Comparison of ENCODE assay signal across 12 cellular contexts in genomic region chr22:40220316-40221054, GRCh38. TPM values are rescaled to one million over a fixed set of nuclear protein-coding genes. Genes with fewer than 3 reads are reported as not detected.
A peak's percentile ranks its signal among the peaks of the same experiment; 100 is the strongest.
DNase-seq lines count a peak whose midpoint lies in the region; ATAC-seq and TF ChIP-seq lines count a peak whose summit lies in the region.
"Had no signal": no experiment of that assay in that cellular context is flagged by ENCODE, and none has a peak within 500 bp of the region (broad histone marks: within the 10 kb centered on the region; RNA-seq: fewer than 3 reads in every experiment).

No MANE protein-coding gene starts in this region.

- H3K79me2 ChIP-seq in hepatocyte (peaks cover 93% of the 10 kb centered on the region), SK-N-SH (ENCODE audit: insufficient read depth) (peaks cover 50% of the 10 kb centered on the region)

- peak overlapping the region in 4 of 5 experiments; percentile 73 to 87 (median 80) for H3K27ac Mint-ChIP-seq in brain
- H3K27ac Mint-ChIP-seq: activated naive CD4-positive, alpha-beta T cell treated with anti-CD3 and anti-CD28 coated beads for 36 hours had no signal

- no peaks in the 10 kb centered on the region for H3K9me3 ChIP-seq in HUES64 (ENCODE audit: insufficient read depth, low read depth, low read length)
- H3K9me3 ChIP-seq in hepatocyte (ENCODE audit: low read depth) = no peaks in the 10 kb centered on the region
- no peaks in the 10 kb centered on the region for H3K9me3 ChIP-seq in spleen
- no peaks in the 10 kb centered on the region for H3K9me3 ChIP-seq in SK-N-SH

- H3K4me3 ChIP-seq in HUES64 (ENCODE audit: low read length) (no peak overlapping the region), hepatocyte (no peak overlapping the region), spleen (no peak overlapping the region), SK-N-SH (ENCODE audit: low read depth in 2 of 2, low read length in 1 of 2) (no peak overlapping the region)

- H3K27me3 ChIP-seq in HUES64 (ENCODE audit: insufficient read depth, low read length) (no peaks in the 10 kb centered on the region), hepatocyte (no peaks in the 10 kb centered on the region), spleen (replicated peaks in 1 of 7) (no peaks in the 10 kb centered on the region), SK-N-SH (ENCODE audit: insufficient read depth) (no peaks in the 10 kb centered on the region)

- H3K36me3 ChIP-seq in HUES64 (ENCODE audit: insufficient read depth, low read length) (no peaks in the 10 kb centered on the region), hepatocyte (replicated peaks; ENCODE audit: insufficient read depth, low read depth) (no peaks in the 10 kb centered on the region), spleen (peaks cover 0 to 6% (median 0%) of the 10 kb centered on the region in 6 donors), SK-N-SH (replicated peaks in 1 of 2; ENCODE audit: control insufficient read depth in 1 of 2, insufficient read depth in 2 of 2, low read length in 1 of 2) (no peaks in the 10 kb centered on the region)

- no peak overlapping the region for H2AFZ ChIP-seq in hepatocyte
- no peak overlapping the region for H2AFZ ChIP-seq in SK-N-SH (ENCODE audit: low read depth)

- H3K4me3 Mint-ChIP-seq in brain = peak overlapping the region in 3 of 5 experiments; percentile 41 to 71 (median 50)
- H3K4me3 Mint-ChIP-seq: activated naive CD4-positive, alpha-beta T cell treated with anti-CD3 and anti-CD28 coated beads for 36 hours had no signal

- H3K36me3 Mint-ChIP-seq in brain = peaks cover 63% of the 10 kb centered on the region

- CTCF ChIA-PET in SK-N-SH (lab: Yijun Ruan, JAX) = interaction anchor here (0.7 to 1.1 kb wide), 2 partner anchors 854 to 1047 kb away, joined by 3 read pairs; no protein-coding TSS in a partner anchor

- peaks cover 4% of the 10 kb centered on the region for H3K27me3 Mint-ChIP-seq in brain

- H3K4me1 Mint-ChIP-seq in brain = peaks cover 83% of the 10 kb centered on the region

- TF ChIP-seq RAD21 in SK-N-SH (IDR thresholded peaks at IDR 0.05; ENCODE audit: low read length) = no peak

- in situ Hi-C loops in G401 (cut with HindIII; ENCODE audit: low sequenced_read_pairs) = no loop called here

- H3K9me3 Mint-ChIP-seq in brain = peaks cover 0 to 5% (median 0%) of the 10 kb centered on the region in 5 experiments
- H3K9me3 Mint-ChIP-seq: activated naive CD4-positive, alpha-beta T cell treated with anti-CD3 and anti-CD28 coated beads for 36 hours had no signal

- peaks cover 72% of the 10 kb centered on the region for H3K4me1 ChIP-seq in HUES64 (ENCODE audit: insufficient read depth, low read length)
- peaks cover 29% of the 10 kb centered on the region for H3K4me1 ChIP-seq in hepatocyte (ENCODE audit: insufficient read depth)
- peaks cover 31 to 100% (median 76%) of the 10 kb centered on the region in 6 donors for H3K4me1 ChIP-seq in spleen
- H3K4me1 ChIP-seq in SK-N-SH (ENCODE audit: control insufficient read depth in 1 of 2, insufficient read depth in 2 of 2, low read depth in 1 of 2, low read length in 1 of 2) = no peaks in the 10 kb centered on the region; a peak in 1 of 4 replicates

- TF ChIP-seq CTCF in brain (conservative IDR thresholded peaks at IDR 0.05) (no peak), hepatocyte (IDR thresholded peaks at IDR 0.05; ENCODE audit: poor library complexity) (no peak), spleen (IDR thresholded peaks at IDR 0.05 in 8 of 11, conservative IDR thresholded peaks at IDR 0.05 in 3 of 11) (no peak), SK-N-SH (IDR thresholded peaks at IDR 0.05) (no peak)

- WGBS in HUES64 = 86% methylated on average over 8 of the region's 8 CpGs
- WGBS in hepatocyte (ENCODE audit: low lambda C conversion rate, missing lambda C conversion rate) = 75% methylated on average over 8 of the region's 8 CpGs
- WGBS in spleen, 5 donors = 48 to 62% (median 56%) methylated on average over 8 of the region's 8 CpGs
- WGBS in SK-N-SH (ENCODE audit: low lambda C conversion rate) = 92% methylated on average over 8 of the region's 8 CpGs

- intact Hi-C loops in spleen (cut with DNase I; ENCODE audit: low total_unique reads) = no loop called here

- 0 out of 2 replicates have a peak overlapping the region, but pooled peaks have one; percentile 18 for H3K27ac ChIP-seq in HUES64 (ENCODE audit: low read depth, low read length)
- peak overlapping the region; percentile 80 for H3K27ac ChIP-seq in hepatocyte
- H3K27ac ChIP-seq in spleen = peak overlapping the region in 7 of 8 donors; percentile 19 to 65 (median 42)
- H3K27ac ChIP-seq in SK-N-SH (ENCODE audit: low read depth in 2 of 2, low read length in 1 of 2) = no peak overlapping the region

- H3K9ac ChIP-seq in HUES64 (ENCODE audit: low read depth, low read length) (no peak overlapping the region), SK-N-SH (no peak overlapping the region)

- no peaks in the 10 kb centered on the region for H3K9me2 ChIP-seq in hepatocyte (replicated peaks; ENCODE audit: insufficient read depth)
- H3K9me2 ChIP-seq in SK-N-SH = no peaks in the 10 kb centered on the region

- no peak for ATAC-seq in GM18520 (IDR thresholded peaks at IDR 0.05; ENCODE audit: unreplicated experiment)

- H4K20me1 ChIP-seq in hepatocyte (ENCODE audit: insufficient read depth, poor library complexity, severe bottlenecking) (peaks cover 53% of the 10 kb centered on the region), SK-N-SH (ENCODE audit: insufficient read depth) (peaks cover 32% of the 10 kb centered on the region; the same call in 1 of the 2 replicates)

- peaks cover under 1% of the 10 kb centered on the region for H3F3A ChIP-seq in SK-N-SH (replicated peaks; ENCODE audit: insufficient read depth)

- TF ChIP-seq POLR2A in spleen (IDR thresholded peaks at IDR 0.05) = no peak

- DNase-seq in hepatocyte (ENCODE audit: low spot score) (no peak), spleen (no peak), SK-N-SH (no peak), G401 (ENCODE audit: low spot score) (no peak), iPS-NIHi7 (ENCODE audit: extremely low spot score) (no peak)
- DNase-seq: activated CD4-positive, alpha-beta T cell treated with anti-CD3 and anti-CD28 coated beads for 1 hour; activated naive CD4-positive, alpha-beta T cell treated with anti-CD3 and anti-CD28 coated beads for 36 hours; mesendoderm; stimulated activated CD4-positive, alpha-beta T cell treated with anti-CD3 and anti-CD28 coated beads, Interleukin-2, amount 100 ng/mL, for 48 hours had no signal

- POLR2A ChIA-PET in SK-N-SH (lab: Yijun Ruan, JAX) = no interaction called here

- no peak for TF ChIP-seq EP300 in SK-N-SH (IDR thresholded peaks at IDR 0.05; ENCODE audit: borderline replicate concordance in 1 of 2, low read depth in 1 of 2, low read length in 1 of 2)

- H3K4me2 ChIP-seq in hepatocyte (no peak overlapping the region), SK-N-SH (no peak overlapping the region)

TF ChIP-seq in SK-N-SH, 30 proteins besides CTCF, POLR2A, EP300 and RAD21 (continues in another document):
- no peak for TF ChIP-seq EZH2phosphoT487 (IDR thresholded peaks at IDR 0.05; ENCODE audit: borderline replicate concordance, low read depth)
- TF ChIP-seq TEAD4 (IDR thresholded peaks at IDR 0.05; ENCODE audit: borderline replicate concordance, insufficient read depth) = no peak
- no peak for TF ChIP-seq FOSL2 (IDR thresholded peaks at IDR 0.05; ENCODE audit: borderline replicate concordance, low read depth)
- no peak for TF ChIP-seq ELF1 (IDR thresholded peaks at IDR 0.05)
- TF ChIP-seq, protein P1, sequence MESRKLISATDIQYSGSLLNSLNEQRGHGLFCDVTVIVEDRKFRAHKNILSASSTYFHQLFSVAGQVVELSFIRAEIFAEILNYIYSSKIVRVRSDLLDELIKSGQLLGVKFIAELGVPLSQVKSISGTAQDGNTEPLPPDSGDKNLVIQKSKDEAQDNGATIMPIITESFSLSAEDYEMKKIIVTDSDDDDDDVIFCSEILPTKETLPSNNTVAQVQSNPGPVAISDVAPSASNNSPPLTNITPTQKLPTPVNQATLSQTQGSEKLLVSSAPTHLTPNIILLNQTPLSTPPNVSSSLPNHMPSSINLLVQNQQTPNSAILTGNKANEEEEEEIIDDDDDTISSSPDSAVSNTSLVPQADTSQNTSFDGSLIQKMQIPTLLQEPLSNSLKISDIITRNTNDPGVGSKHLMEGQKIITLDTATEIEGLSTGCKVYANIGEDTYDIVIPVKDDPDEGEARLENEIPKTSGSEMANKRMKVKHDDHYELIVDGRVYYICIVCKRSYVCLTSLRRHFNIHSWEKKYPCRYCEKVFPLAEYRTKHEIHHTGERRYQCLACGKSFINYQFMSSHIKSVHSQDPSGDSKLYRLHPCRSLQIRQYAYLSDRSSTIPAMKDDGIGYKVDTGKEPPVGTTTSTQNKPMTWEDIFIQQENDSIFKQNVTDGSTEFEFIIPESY (IDR thresholded peaks at IDR 0.05; ENCODE audit: borderline replicate concordance, low read depth) = no peak
- no peak for TF ChIP-seq MAX (IDR thresholded peaks at IDR 0.05; ENCODE audit: low read depth)
- no peak for TF ChIP-seq USF1 (IDR thresholded peaks at IDR 0.05; ENCODE audit: borderline replicate concordance, low read depth)
- TF ChIP-seq SIN3A (IDR thresholded peaks at IDR 0.05; ENCODE audit: borderline replicate concordance, low read depth, low read length) = no peak

RNA-seq across cellular contexts. Expression of gene TNRC6B, which starts 42.8 kb away (rescaled TPM):
- 14.5 TPM for polyA plus RNA-seq in HUES64 (2013, experiment 1 of 2)
- 15.8 TPM for polyA plus RNA-seq in HUES64 (2013, experiment 2 of 2)
- polyA plus RNA-seq in brain (ENCODE audit: insufficient read depth, low read depth, low replicate concordance) (5.8 TPM), hepatocyte (23.7 and 30.8 TPM in 2 replicates), spleen (10 to 100 TPM in 1 of 3 donors, 1 to 10 TPM in 2; 1.2 to 17.7 (median 1.7) TPM), SK-N-SH (2012; rRNA removed) (1.2 and 1.5 TPM in 2 replicates)
- total RNA-seq in hepatocyte (25.8 TPM in 2 replicates), spleen (100 to 1,000 TPM in 4 of 7 donors, 10 to 100 TPM in 3; 85.1 to 221 (median 103) TPM)
- 0.84 and 1.00 TPM in 2 replicates for polyA plus RNA-seq in SK-N-SH (2012; cell fraction: cytosol; rRNA removed)
- 2.6 and 5.5 TPM in 2 replicates for polyA plus RNA-seq in SK-N-SH (2012; cell fraction: nucleus; rRNA removed)
- total RNA-seq in G401 (2014; rRNA removed; shearing (Covaris generic)) = 11.1 TPM in 2 replicates

Comparison
In these comparisons a context has a peak if more than half of its experiments do, and no peak if none do; other contexts are left out.
1. H3K27ac ChIP-seq: peak in HUES64 (single experiment), hepatocyte (single experiment) and spleen (7 of 8); none in SK-N-SH (0 of 2).